8 cellular contexts compared by ENCODE assay signal in genomic region chr11:34438529-34439507, GRCh38. TPM values are rescaled to one million over a fixed set of nuclear protein-coding genes. Genes with fewer than 3 reads are reported as not detected.
A peak's percentile ranks its signal among the peaks of the same experiment; 100 is the strongest.
DNase-seq lines count a peak whose midpoint lies in the region; ATAC-seq and TF ChIP-seq lines count a peak whose summit lies in the region.

Gene CAT, plus strand, starts transcription at chr11:34438934. Its CDS starts 80 bp downstream, at chr11:34439014.

- H3K36me3 ChIP-seq in lung (ENCODE audit: control insufficient read depth in 2 of 2, insufficient read depth in 2 of 2, low read length in 2 of 2) = no peaks in the 10 kb centered on the region

- H3K27ac ChIP-seq in C4-2B (peak within 1 kb of the TSS; percentile 95), lung (ENCODE audit: low read depth in 1 of 2, low read length in 1 of 2) (peak within 1 kb of the TSS; percentile 96 to 98)

- peak within 1 kb of the TSS; percentile 78 for H3K4me3 ChIP-seq in lung

- peaks cover 4 to 14% of the 10 kb centered on the region in 2 donors for H3K4me1 ChIP-seq in lung (ENCODE audit: control insufficient read depth in 2 of 2, insufficient read depth in 2 of 2, low read length in 2 of 2)

- ATAC-seq in GM19395 (IDR thresholded peaks at IDR 0.05; ENCODE audit: unreplicated experiment) (peak; percentile 98), HG03565 (IDR thresholded peaks at IDR 0.05; ENCODE audit: unreplicated experiment) (peak; percentile 94), lung (ENCODE audit: insufficient read depth, low FRiP score) (peak; percentile 99)

- no peak for TF ChIP-seq CTCF in C4-2B (conservative IDR thresholded peaks at IDR 0.05)
- no peak for TF ChIP-seq CTCF in lung (IDR thresholded peaks at IDR 0.05; ENCODE audit: control extremely low read depth, extremely low read depth)

- H3K27me3 ChIP-seq in lung (ENCODE audit: control insufficient read depth, insufficient read depth) = no peaks in the 10 kb centered on the region

- peaks cover 0 to 2% of the 10 kb centered on the region in 2 donors for H3K9me3 ChIP-seq in lung (ENCODE audit: control insufficient read depth in 2 of 2, insufficient read depth in 1 of 2, low read length in 1 of 2)

- WGBS in lung, 2 donors = 0 to 1% methylated on average over 62 of the region's 62 CpGs

- peak; percentile 95 for DNase-seq in NCI-H774 (lab: John Stamatoyannopoulos, UW)
- DNase-seq in activated CD4-positive, alpha-beta T cell treated with anti-CD3 and anti-CD28 coated beads, Interleukin-2, amount 50 U/mL, for 4 hours = peak; percentile 98
- DNase-seq in dermis blood vessel endothelial cell = peak; percentile 98
- peak; percentile 99 for DNase-seq in lung (ENCODE audit: low spot score)
- DNase-seq in stimulated activated CD8-positive, alpha-beta memory T cell treated with anti-CD3 and anti-CD28 coated beads, Interleukin-12 subunit alpha, Interleukin-12 subunit beta, amount 100 ng/mL, for 1 hour (ENCODE audit: low read depth) = peak; percentile 96

RNA-seq across cellular contexts. Expression of gene CAT, which starts in this region (rescaled TPM):
- 60.9 and 83.6 TPM in 2 replicates for total RNA-seq in dermis blood vessel endothelial cell
- total RNA-seq in lung = 100 to 1,000 TPM; 119 to 319 TPM
- 10 to 100 TPM; 91.8 to 91.9 TPM for polyA plus RNA-seq in lung

Comparison
In these comparisons a context has a peak if more than half of its experiments do, and no peak if none do; other contexts are left out.
1. Peak in every context shown above with its lines: DNase-seq, ATAC-seq, H3K4me3 ChIP-seq and H3K27ac ChIP-seq.